Comparison of ENCODE assay signal across 1 cellular context in genomic region chr20:3174442-3175263, GRCh38.
TF ChIP-seq lines count a peak whose summit lies in the region.

No MANE protein-coding gene starts in this region.

TF ChIP-seq in GM23338, 12 proteins besides CTCF, POLR2A, EP300 and RAD21 (continued from another document):
- TF ChIP-seq ZNF462 (CRISPR knock-in tag; IDR thresholded peaks at IDR 0.05) = no peak
- TF ChIP-seq CREB1 (CRISPR knock-in tag; IDR thresholded peaks at IDR 0.05; ENCODE audit: low read depth) = no peak
